Comparison of ENCODE assay signal across 28 cellular contexts in the genomic region with DNA sequence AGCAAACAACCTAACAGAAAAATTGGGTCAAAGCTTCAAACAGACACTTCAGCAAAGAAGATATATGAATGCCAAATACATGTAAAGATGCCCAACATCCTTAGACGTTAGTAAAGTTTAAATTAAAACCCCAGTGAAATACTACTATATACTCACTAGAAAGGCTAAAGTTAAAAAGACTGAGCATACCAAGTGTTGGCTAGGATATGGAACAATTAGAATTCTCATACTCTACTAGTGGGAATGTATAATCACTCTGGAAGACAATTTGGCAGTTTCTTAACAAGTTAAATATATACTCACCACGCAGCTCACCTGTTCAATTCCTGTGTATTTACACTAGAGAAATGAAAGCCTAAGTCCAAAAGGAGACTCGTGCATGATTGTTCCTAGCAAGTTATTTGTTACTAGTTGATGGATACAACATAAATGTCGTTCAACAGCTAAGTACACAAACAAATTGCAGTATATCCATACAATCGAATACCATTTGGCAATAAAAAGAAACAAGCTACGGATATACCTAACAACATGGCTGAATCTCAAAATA.
"Had no signal": no experiment of that assay in that cellular context is flagged by ENCODE, and none has a peak within 500 bp of the region (broad histone marks: within the 10 kb centered on the region; RNA-seq: fewer than 3 reads in every experiment).

No MANE protein-coding gene starts in this region.

- H3K36me3 ChIP-seq: brain microvascular endothelial cell, WERI-Rb-1 had no signal

- DNase-seq: activated B cell treated with CpG ODN at 0.5 μM for 24 hours; activated CD4-positive, alpha-beta T cell treated with anti-CD3 and anti-CD28 coated beads for 48 hours; activated CD4-positive, alpha-beta T cell treated with anti-CD3 and anti-CD28 coated beads, Interleukin-2, amount 50 U/mL, for 1 hour; activated CD4-positive, alpha-beta T cell treated with anti-CD3 and anti-CD28 coated beads, Interleukin-2, amount 50 U/mL, for 48 hours; activated CD8-positive, alpha-beta memory T cell treated with anti-CD3 and anti-CD28 coated beads for 24 hours; activated CD8-positive, alpha-beta T cell treated with anti-CD3 and anti-CD28 coated beads for 36 hours; activated effector memory CD4-positive, alpha-beta T cell treated with Interleukin-2 at 50 U/mL for 16 hours; activated gamma-delta T cell treated with Interleukin-2 at 50 U/mL for 16 hours; activated naive CD4-positive, alpha-beta T cell treated with anti-CD3 and anti-CD28 coated beads, Interleukin-2, amount 50 U/mL, for 16 hours; activated naive CD4-positive, alpha-beta T cell treated with Interleukin-2 at 50 U/mL for 16 hours; activated T-cell treated with anti-CD3 and anti-CD28 coated beads, Interleukin-2, amount 50 U/mL, for 4 hours; amniotic stem cell; anterior cingulate cortex; brain microvascular endothelial cell; dorsolateral prefrontal cortex; effector memory CD4-positive, alpha-beta T cell; endodermal cell; foreskin fibroblast; head of caudate nucleus; T-helper 2 cell; WERI-Rb-1 had no signal

- H3K27me3 ChIP-seq: brain microvascular endothelial cell, dorsolateral prefrontal cortex had no signal

- FAIRE-seq: astrocyte, bronchial epithelial cell, frontal cortex had no signal

- H3K27ac ChIP-seq: brain microvascular endothelial cell, coronary artery, dorsolateral prefrontal cortex, WERI-Rb-1 had no signal

- ATAC-seq: activated CD4-positive, CD25-positive, alpha-beta regulatory T cell treated with anti-CD3 and anti-CD28 coated beads, Interleukin-2, amount 50 U/mL, for 24 hours; activated CD8-positive, alpha-beta T cell treated with anti-CD3 and anti-CD28 coated beads for 36 hours; activated T-cell treated with anti-CD3 and anti-CD28 coated beads, Interleukin-2, amount 50 U/mL, for 4 hours; activated T-helper 17 cell treated with anti-CD3 and anti-CD28 coated beads, Interleukin-2, amount 50 U/mL, for 72 hours; esophagus mucosa had no signal

- H3K4me3 ChIP-seq: coronary artery, dorsolateral prefrontal cortex had no signal
